ENCODE assay signal across 10 cellular contexts in the genomic region with DNA sequence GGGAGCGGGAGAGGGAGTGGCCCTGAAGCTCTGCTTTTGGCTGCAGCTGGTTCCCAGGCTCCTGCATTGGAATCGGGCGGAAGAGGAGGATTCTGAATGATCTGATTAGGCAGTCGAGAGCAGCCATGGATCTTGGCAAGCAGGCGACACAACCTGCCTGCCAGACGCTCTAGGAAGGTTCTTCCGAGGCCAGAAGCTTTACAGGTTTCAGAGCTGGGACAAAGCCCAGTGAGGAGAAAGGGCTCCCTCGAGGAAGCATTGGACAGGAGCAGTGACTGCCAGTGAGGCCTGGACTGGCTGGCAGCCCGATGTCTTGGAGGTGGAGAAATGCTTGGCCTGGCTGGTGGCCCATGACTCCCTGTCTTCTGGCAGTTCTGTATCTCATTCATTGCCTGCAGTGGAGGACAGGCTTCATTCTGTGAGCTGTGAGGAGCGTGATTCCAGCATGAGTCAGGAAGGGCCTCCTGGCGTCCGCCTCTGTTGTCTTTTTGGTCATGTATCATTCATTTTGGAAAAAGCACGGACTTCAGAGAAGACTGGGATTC.
DNase-seq lines count a peak whose midpoint lies in the region; ATAC-seq, FAIRE-seq and TF ChIP-seq lines count a peak whose summit lies in the region.
"Had no signal": no experiment of that assay in that cellular context is flagged by ENCODE, and none has a peak within 500 bp of the region (broad histone marks: within the 10 kb centered on the region; RNA-seq: fewer than 3 reads in every experiment).

No MANE protein-coding gene starts in this region.

- FAIRE-seq in urothelium cell line (lab: Jason Lieb, UNC), result no peak

- no peak overlapping the region for H3K4me3 ChIP-seq in choroid plexus epithelial cell (ENCODE audit: low read depth, low read length)
- H3K4me3 ChIP-seq in mesodermal cell (ENCODE audit: extremely low read depth, insufficient read depth, low read length, poor library complexity, severe bottlenecking), result no peak overlapping the region

- no peaks in the 10 kb centered on the region for H3K9me3 ChIP-seq in mesodermal cell (ENCODE audit: control insufficient read depth, low read length)

- peak; percentile 80 for DNase-seq in NCI-H1694 treated with DMSO at 0.1 percent for 48 hours (lab: John Stamatoyannopoulos, UW)
- DNase-seq in choroid plexus epithelial cell (ENCODE audit: low read depth), result peak; percentile 85
- peak; percentile 65 for DNase-seq in urothelium cell line (ENCODE audit: low spot score)
- no peak for DNase-seq in NCI-H345 (lab: John Stamatoyannopoulos, UW)
- DNase-seq in DMS53 (lab: John Stamatoyannopoulos, UW), result no peak
- DNase-seq: activated T-cell treated with anti-CD3 and anti-CD28 coated beads, Interleukin-2, amount 50 U/mL, for 4 hours; NCI-H2227 treated with DMSO at 0.1 percent for 48 hours had no signal

- H3K27ac ChIP-seq in mesodermal cell (ENCODE audit: low read depth, low read length, severe bottlenecking), result peak overlapping the region; percentile 49

- WGBS in mesodermal cell (ENCODE audit: insufficient coverage in 2 of 2), 2 experiments, result 82 to 88% methylated on average over 13 of the region's 13 CpGs

- ATAC-seq in GM18907 (IDR thresholded peaks at IDR 0.05; ENCODE audit: unreplicated experiment), result no peak
- ATAC-seq in HG03196 (IDR thresholded peaks at IDR 0.05; ENCODE audit: unreplicated experiment), result no peak
- ATAC-seq: activated T-cell treated with anti-CD3 and anti-CD28 coated beads, Interleukin-2, amount 50 U/mL, for 4 hours had no signal

- TF ChIP-seq CTCF in choroid plexus epithelial cell (conservative IDR thresholded peaks at IDR 0.05; ENCODE audit: low read depth, low read length), result peak; percentile 48

- peaks cover 28% of the 10 kb centered on the region for H3K4me1 ChIP-seq in mesodermal cell (ENCODE audit: control insufficient read depth, insufficient read depth, low read length, poor library complexity, severe bottlenecking)

- peaks cover 11% of the 10 kb centered on the region for H3K36me3 ChIP-seq in mesodermal cell (ENCODE audit: control insufficient read depth, insufficient read depth, low read length)

Comparison
In these comparisons a context has a peak if more than half of its experiments do, and no peak if none do; other contexts are left out.
1. DNase-seq: peak in NCI-H1694 treated with DMSO at 0.1 percent for 48 hours (single experiment), choroid plexus epithelial cell (single experiment) and urothelium cell line (single experiment); none in NCI-H345 (single experiment) and DMS53 (single experiment).